In the genomic region with DNA sequence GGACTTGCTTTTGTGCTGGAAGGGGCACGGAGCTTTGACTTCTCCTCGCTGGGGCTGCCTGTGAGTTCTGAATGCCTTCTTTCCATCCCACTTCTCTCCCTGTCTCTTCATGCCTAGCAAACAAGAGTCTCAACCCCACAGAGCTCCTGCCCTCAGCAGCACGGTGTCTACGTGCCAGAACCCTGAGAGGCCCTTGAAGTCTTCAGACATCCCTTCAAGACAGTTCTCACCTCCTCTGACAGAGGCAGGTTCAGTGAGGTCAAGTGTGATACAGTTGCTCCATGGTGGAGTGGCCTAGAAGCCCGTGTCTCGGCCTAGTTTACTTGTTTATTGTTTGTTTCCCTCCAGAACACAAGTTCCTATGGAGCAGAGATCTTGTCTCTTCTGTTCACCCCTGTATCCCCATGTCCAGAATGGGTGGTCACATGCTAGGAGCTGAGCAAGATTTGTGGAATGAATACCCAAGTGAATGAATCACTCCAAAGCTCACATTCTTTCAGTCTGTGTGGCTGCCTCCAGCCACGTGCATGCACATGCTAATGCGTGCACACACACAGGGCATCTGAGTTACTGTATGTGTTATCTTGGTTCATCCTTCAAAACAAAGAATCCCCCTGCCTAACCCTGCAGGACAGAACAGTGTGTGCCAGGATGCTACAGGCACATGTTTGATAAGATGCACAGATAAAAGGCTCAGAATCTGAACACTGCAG, we compare ENCODE assay signal across 12 cellular contexts.
DNase-seq lines count a peak whose midpoint lies in the region; ATAC-seq, FAIRE-seq and TF ChIP-seq lines count a peak whose summit lies in the region.
"Had no signal": no experiment of that assay in that cellular context is flagged by ENCODE, and none has a peak within 500 bp of the region (broad histone marks: within the 10 kb centered on the region; RNA-seq: fewer than 3 reads in every experiment).

No MANE protein-coding gene starts in this region.

- no peaks in the 10 kb centered on the region for H3K79me2 ChIP-seq in MM.1S (ENCODE audit: low read length)

- H3K4me1 ChIP-seq in heart right ventricle = peaks cover 0 to 5% (median 0%) of the 10 kb centered on the region in 9 donors
- H3K4me1 ChIP-seq in right atrium auricular region = no peaks in the 10 kb centered on the region
- peaks cover 0 to 3% (median 0%) of the 10 kb centered on the region in 4 donors for H3K4me1 ChIP-seq in right lobe of liver
- H3K4me1 ChIP-seq in aorta (ENCODE audit: control insufficient read depth in 1 of 2, insufficient read depth in 2 of 2, low read length in 2 of 2) = peaks cover 0 to 3% of the 10 kb centered on the region in 2 donors
- H3K4me1 ChIP-seq in MM.1S (ENCODE audit: low read length) = no peaks in the 10 kb centered on the region

- TF ChIP-seq CTCF in heart right ventricle (IDR thresholded peaks at IDR 0.05) (no peak), right atrium auricular region (IDR thresholded peaks at IDR 0.05) (no peak), bronchial epithelial cell (IDR thresholded peaks at IDR 0.05; ENCODE audit: insufficient read depth, low read length, severe bottlenecking) (no peak), right lobe of liver (IDR thresholded peaks at IDR 0.05) (no peak), MM.1S (IDR thresholded peaks at IDR 0.05; ENCODE audit: low read length) (no peak)

- WGBS in heart right ventricle, 2 donors = 85 to 89% methylated on average over 8 of the region's 8 CpGs
- WGBS in right lobe of liver (ENCODE audit: insufficient coverage, low coverage, low lambda C conversion rate, missing lambda C conversion rate) = 84% methylated on average over 7 of the region's 8 CpGs
- WGBS in aorta, 2 donors = 70 to 72% methylated on average over 8 of the region's 8 CpGs

- no peaks in the 10 kb centered on the region for H3K9me3 ChIP-seq in heart right ventricle
- no peaks in the 10 kb centered on the region for H3K9me3 ChIP-seq in right atrium auricular region
- H3K9me3 ChIP-seq in right lobe of liver = no peaks in the 10 kb centered on the region
- H3K9me3 ChIP-seq in aorta (ENCODE audit: control insufficient read depth, low read length) = no peaks in the 10 kb centered on the region
- no peaks in the 10 kb centered on the region for H3K9me3 ChIP-seq in MM.1S (replicated peaks; ENCODE audit: insufficient read depth, low read length)

- no peaks in the 10 kb centered on the region for H3F3A ChIP-seq in MM.1S (ENCODE audit: insufficient read depth, low read length)

- intact Hi-C loops in heart right ventricle (cut with DNase I) = no loop called here
- intact Hi-C loops in right lobe of liver (cut with DNase I) = no loop called here
- intact Hi-C loops in aorta (cut with DNase I) = no loop called here

- ATAC-seq in heart right ventricle (peak in 5 of 8 donors; percentile 8 to 75 (median 33)), right lobe of liver (peak in 3 of 4 donors; percentile 30 to 58 (median 33)), aorta (ENCODE audit: low FRiP score) (peak; percentile 57), GM19395 (IDR thresholded peaks at IDR 0.05; ENCODE audit: unreplicated experiment) (no peak)

- peaks cover 0 to 5% (median 4%) of the 10 kb centered on the region in 3 donors for H3K27me3 Mint-ChIP-seq in immature natural killer cell (ENCODE audit: low read depth in 3 of 3)
- H3K27me3 Mint-ChIP-seq: activated B cell treated with CpG ODN at 0.5 μM for 24 hours had no signal

- peak overlapping the region in 3 of 10 donors; percentile 11 to 53 (median 15) for H3K27ac ChIP-seq in heart right ventricle
- no peak overlapping the region for H3K27ac ChIP-seq in right atrium auricular region
- no peak overlapping the region for H3K27ac ChIP-seq in right lobe of liver
- H3K27ac ChIP-seq in aorta (ENCODE audit: low read depth in 1 of 2, low read length in 2 of 2) = peak overlapping the region in 1 of 2 donors; percentile 86
- no peak overlapping the region for H3K27ac ChIP-seq in MM.1S (ENCODE audit: low read length)

- peak; percentile 60 for FAIRE-seq in bronchial epithelial cell (lab: Jason Lieb, UNC)
- FAIRE-seq: A204.1 had no signal

- H3K9me2 ChIP-seq in MM.1S (replicated peaks; ENCODE audit: insufficient read depth, low read length) = no peaks in the 10 kb centered on the region

- no peak overlapping the region for H3K4me3 Mint-ChIP-seq in immature natural killer cell
- H3K4me3 Mint-ChIP-seq: activated B cell treated with CpG ODN at 0.5 μM for 24 hours had no signal

- no peak overlapping the region for H3K9ac ChIP-seq in MM.1S (ENCODE audit: low read length)

- no peak overlapping the region for H3K27ac Mint-ChIP-seq in immature natural killer cell
- H3K27ac Mint-ChIP-seq: activated B cell treated with CpG ODN at 0.5 μM for 24 hours had no signal

- peaks cover 16 to 37% (median 33%) of the 10 kb centered on the region in 3 donors for H3K36me3 Mint-ChIP-seq in immature natural killer cell

- H3K36me3 ChIP-seq in heart right ventricle = peaks cover 0 to 24% (median 0%) of the 10 kb centered on the region in 9 donors
- H3K36me3 ChIP-seq in right atrium auricular region = no peaks in the 10 kb centered on the region
- H3K36me3 ChIP-seq in bronchial epithelial cell (ENCODE audit: control insufficient read depth, insufficient read depth, low read length) = no peaks in the 10 kb centered on the region
- H3K36me3 ChIP-seq in right lobe of liver = peaks cover 0 to 2% (median 0%) of the 10 kb centered on the region in 4 donors
- peaks cover 2 to 3% of the 10 kb centered on the region in 2 donors for H3K36me3 ChIP-seq in aorta (ENCODE audit: control insufficient read depth in 1 of 2, insufficient read depth in 2 of 2, low read length in 1 of 2)
- H3K36me3 ChIP-seq in MM.1S (replicated peaks; ENCODE audit: insufficient read depth, low read length) = no peaks in the 10 kb centered on the region

- H3K4me1 Mint-ChIP-seq in immature natural killer cell = no peaks in the 10 kb centered on the region
- H3K4me1 Mint-ChIP-seq: activated B cell treated with CpG ODN at 0.5 μM for 24 hours had no signal

- DNase-seq in heart right ventricle (no peak), right atrium auricular region (ENCODE audit: low spot score) (no peak), bronchial epithelial cell (ENCODE audit: low read depth) (peak; percentile 92), right lobe of liver (no peak), aorta (no peak), MM.1S (no peak), immature natural killer cell (no peak)
- DNase-seq: activated B cell treated with CpG ODN at 0.5 μM for 24 hours, amygdala, NCI-H2081 treated with DMSO at 0.1 percent for 48 hours had no signal

- H3K27me3 ChIP-seq in heart right ventricle (no peaks in the 10 kb centered on the region), right atrium auricular region (no peaks in the 10 kb centered on the region), bronchial epithelial cell (ENCODE audit: control insufficient read depth, insufficient read depth, low read length) (no peaks in the 10 kb centered on the region), right lobe of liver (no peaks in the 10 kb centered on the region), aorta (ENCODE audit: control insufficient read depth in 1 of 2, insufficient read depth in 2 of 2, low read length in 1 of 2) (no peaks in the 10 kb centered on the region), MM.1S (replicated peaks; ENCODE audit: insufficient read depth, low read length) (no peaks in the 10 kb centered on the region)

- H3K4me2 ChIP-seq in MM.1S (ENCODE audit: low read depth, low read length) = no peak overlapping the region

- H3K9me3 Mint-ChIP-seq in immature natural killer cell = no peaks in the 10 kb centered on the region
- H3K9me3 Mint-ChIP-seq: activated B cell treated with CpG ODN at 0.5 μM for 24 hours had no signal

- H2AFZ ChIP-seq in MM.1S (ENCODE audit: low read length) = no peak overlapping the region

- no peaks in the 10 kb centered on the region for H4K20me1 ChIP-seq in MM.1S (ENCODE audit: insufficient read depth, low read length)

- TF ChIP-seq POLR2A in right lobe of liver (IDR thresholded peaks at IDR 0.05) = no peak

- H3K4me3 ChIP-seq in heart right ventricle (no peak overlapping the region), right atrium auricular region (no peak overlapping the region), bronchial epithelial cell (ENCODE audit: low read depth, low read length) (no peak overlapping the region), right lobe of liver (no peak overlapping the region), aorta (ENCODE audit: low read length in 2 of 2) (no peak overlapping the region), MM.1S (ENCODE audit: low read length) (no peak overlapping the region)
